ENCODE assay signal across 26 cellular contexts in genomic region chr11:16321148-16321547, GRCh38. TPM values are rescaled to one million over a fixed set of nuclear protein-coding genes. Genes with fewer than 3 reads are reported as not detected.
DNase-seq lines count a peak whose midpoint lies in the region; ATAC-seq, FAIRE-seq and TF ChIP-seq lines count a peak whose summit lies in the region.
"Had no signal": no experiment of that assay in that cellular context is flagged by ENCODE, and none has a peak within 500 bp of the region (broad histone marks: within the 10 kb centered on the region; RNA-seq: fewer than 3 reads in every experiment).

No MANE protein-coding gene starts in this region.

- ATAC-seq in GM18858 (IDR thresholded peaks at IDR 0.05; ENCODE audit: unreplicated experiment) (peak; percentile 53), GM21526 (IDR thresholded peaks at IDR 0.05; ENCODE audit: low FRiP score, unreplicated experiment) (no peak)
- ATAC-seq: PC-3 had no signal

- no peaks in the 10 kb centered on the region for H3K9me1 ChIP-seq in keratinocyte (ENCODE audit: control insufficient read depth, extremely low read depth, insufficient read depth, low read length)

- H3F3A ChIP-seq in smooth muscle cell (ENCODE audit: low read depth), result no peaks in the 10 kb centered on the region

- H3K27ac ChIP-seq in keratinocyte (ENCODE audit: control insufficient read depth, insufficient read depth, low read length) (no peak overlapping the region), substantia nigra (ENCODE audit: low read depth, low read length, poor library complexity, severe bottlenecking) (no peak overlapping the region), smooth muscle cell (ENCODE audit: low read depth) (no peak overlapping the region)
- H3K27ac ChIP-seq: BLaER1, SJSA1 had no signal

- TF ChIP-seq CTCF in astrocyte of the spinal cord (IDR thresholded peaks at IDR 0.05; ENCODE audit: low read depth, low read length) (no peak), keratinocyte (optimal IDR thresholded peaks at IDR 0.05 in 1 of 3, IDR thresholded peaks at IDR 0.05 in 1 of 3, conservative IDR thresholded peaks at IDR 0.05 in 1 of 3; ENCODE audit: extremely low read depth in 1 of 3, insufficient read depth in 2 of 3, low read length in 3 of 3) (no peak), smooth muscle cell (IDR thresholded peaks at IDR 0.05; ENCODE audit: borderline replicate concordance, insufficient read depth, poor library complexity, severe bottlenecking) (no peak)

- in situ Hi-C loops in astrocyte of the spinal cord (cut with HindIII; ENCODE audit: low sequenced_read_pairs), result no loop called here

- peaks cover 10% of the 10 kb centered on the region for H3K4me1 ChIP-seq in keratinocyte (ENCODE audit: control insufficient read depth, extremely low read depth, insufficient read depth, low read length)
- H3K4me1 ChIP-seq in smooth muscle cell (ENCODE audit: low read depth), result no peaks in the 10 kb centered on the region
- H3K4me1 ChIP-seq: BLaER1, HAP-1, SJSA1 had no signal

- H3K9me3 ChIP-seq in keratinocyte (ENCODE audit: control insufficient read depth, low read depth, low read length) (no peaks in the 10 kb centered on the region), smooth muscle cell (replicated peaks; ENCODE audit: low read depth) (no peaks in the 10 kb centered on the region)
- H3K9me3 ChIP-seq: BLaER1, HAP-1, MG63, SJSA1 had no signal

- H3K4me2 ChIP-seq in keratinocyte (ENCODE audit: control insufficient read depth, extremely low read depth, insufficient read depth, low read depth, low read length), result no peak overlapping the region
- no peak overlapping the region for H3K4me2 ChIP-seq in smooth muscle cell
- H3K4me2 ChIP-seq: BLaER1 had no signal

- no peaks in the 10 kb centered on the region for H3K79me2 ChIP-seq in keratinocyte (ENCODE audit: control insufficient read depth, insufficient read depth, low read length)
- no peaks in the 10 kb centered on the region for H3K79me2 ChIP-seq in smooth muscle cell (ENCODE audit: low read depth)

- H3K9ac ChIP-seq in keratinocyte (ENCODE audit: control insufficient read depth, extremely low read depth, insufficient read depth, low read length) (no peak overlapping the region), smooth muscle cell (ENCODE audit: low read depth) (no peak overlapping the region)
- H3K9ac ChIP-seq: BLaER1 had no signal

- H3K36me3 ChIP-seq in keratinocyte (ENCODE audit: control insufficient read depth in 2 of 2, extremely low read depth in 1 of 2, insufficient read depth in 2 of 2, low read length in 2 of 2) (no peaks in the 10 kb centered on the region), smooth muscle cell (ENCODE audit: low read depth) (no peaks in the 10 kb centered on the region)
- H3K36me3 ChIP-seq: BLaER1, HAP-1, MG63, SJSA1 had no signal

- peak; percentile 73 for FAIRE-seq in keratinocyte (lab: Jason Lieb, UNC)
- FAIRE-seq: A204.1, GM18507 had no signal

- H4K20me1 ChIP-seq in keratinocyte (ENCODE audit: control insufficient read depth, extremely low read depth, insufficient read depth, low read length) (no peaks in the 10 kb centered on the region), smooth muscle cell (ENCODE audit: low read depth) (no peaks in the 10 kb centered on the region)
- H4K20me1 ChIP-seq: BLaER1 had no signal

- H3K4me3 ChIP-seq in astrocyte of the spinal cord (ENCODE audit: low read depth, low read length) (no peak overlapping the region), keratinocyte (ENCODE audit: control insufficient read depth in 2 of 3, extremely low read depth in 1 of 3, insufficient read depth in 2 of 3, low read depth in 1 of 3, low read length in 3 of 3) (no peak overlapping the region), smooth muscle cell (no peak overlapping the region)
- H3K4me3 ChIP-seq: BLaER1, HAP-1, MG63, SJSA1 had no signal

- dilution Hi-C loops in keratinocyte (cut with MboI; ENCODE audit: extremely low pct_ligation_motif_present, low sequenced_read_pairs), result no loop called here

- peak; percentile 71 for DNase-seq in HT1080 (ENCODE audit: low read depth)
- DNase-seq in astrocyte of the spinal cord (ENCODE audit: low read depth, low spot score), result peak; percentile 7
- peak; percentile 13 for DNase-seq in keratinocyte (ENCODE audit: low read depth, low spot score)
- DNase-seq in mucosa of gallbladder (ENCODE audit: low spot score), result no peak
- DNase-seq in substantia nigra (lab: John Stamatoyannopoulos, UW), result no peak
- DNase-seq in smooth muscle cell (lab: John Stamatoyannopoulos, UW; ENCODE audit: unreplicated experiment), result no peak
- DNase-seq: CD4-positive, CD25-positive, alpha-beta regulatory T cell; DMS153; DND-41; GOT3; KG1; MG63; NCI-H2029 treated with DMSO at 0.1 percent for 48 hours; NCI-H446 treated with DMSO at 0.1 percent for 48 hours; NCI-H526; NCI-H82; NK-92 treated with Interleukin-12 subunit alpha and Interleukin-12 subunit beta, amount 100 ng/mL, for 24 hours; PC-3; Right ventricle myocardium superior had no signal

- H3K27me3 ChIP-seq in keratinocyte (ENCODE audit: control insufficient read depth, extremely low read depth, insufficient read depth, low read length) (no peaks in the 10 kb centered on the region), smooth muscle cell (ENCODE audit: low read depth) (no peaks in the 10 kb centered on the region)
- H3K27me3 ChIP-seq: BLaER1, MG63, SJSA1 had no signal

- WGBS in smooth muscle cell (ENCODE audit: low lambda C conversion rate), result 81% methylated on average over 2 of the region's 2 CpGs

- H2AFZ ChIP-seq in keratinocyte (ENCODE audit: control insufficient read depth, low read length), result no peak overlapping the region
- H2AFZ ChIP-seq in smooth muscle cell (ENCODE audit: low read depth), result no peak overlapping the region

RNA-seq across cellular contexts. Expression of gene SOX6, which starts 35.2 kb away (rescaled TPM):
- 0.13 and 0.84 TPM in 2 replicates for total RNA-seq in HT1080 (2014; rRNA removed; shearing (Covaris generic))
- polyA plus RNA-seq in HT1080 (2015; cell fraction: cytosol; rRNA removed), result 0.45 and 1.2 TPM in 2 replicates
- 0.12 and 0.48 TPM in 2 replicates for polyA plus RNA-seq in HT1080 (2015; cell fraction: nucleus; rRNA removed)
- 6.0 to 6.8 TPM (median 6.4 TPM) in 3 replicates for polyA plus RNA-seq in keratinocyte
- 2.0 TPM for polyA plus RNA-seq in keratinocyte (2011; ENCODE audit: low read depth)
- polyA plus RNA-seq in keratinocyte (2011; cell fraction: cytosol; rRNA removed), result 4.3 TPM in 2 replicates
- 8.7 and 10.5 TPM in 2 replicates for polyA plus RNA-seq in keratinocyte (2011; cell fraction: nucleus; rRNA removed)
- polyA plus RNA-seq in keratinocyte (2012; ENCODE audit: low replicate concordance), result 0.68 and 6.6 TPM in 2 replicates
- polyA minus RNA-seq in keratinocyte, result 3.9 to 18.5 TPM (median 18.2 TPM) in 3 replicates
- 20.1 TPM for polyA minus RNA-seq in keratinocyte (2011; cell fraction: cytosol; rRNA and poly(A)+ RNA removed)
- polyA minus RNA-seq in keratinocyte (2011; cell fraction: nucleus; rRNA and poly(A)+ RNA removed), result 19.4 and 26.1 TPM in 2 replicates
- total RNA-seq in mucosa of gallbladder, result 36.1 TPM
- 27.6 and 31.9 TPM in 2 replicates for total RNA-seq in smooth muscle cell
- 11.2 and 19.2 TPM in 2 replicates for polyA plus RNA-seq in smooth muscle cell
- total RNA-seq: PC-3 had no signal
- polyA plus RNA-seq: CD4-positive, CD25-positive, alpha-beta regulatory T cell had no signal

Comparison
In these comparisons a context has a peak if more than half of its experiments do, and no peak if none do; other contexts are left out.
1. DNase-seq: peak in HT1080 (single experiment), astrocyte of the spinal cord (single experiment) and keratinocyte (single experiment); none in mucosa of gallbladder (single experiment), substantia nigra (0 of 49) and smooth muscle cell (single experiment).
2. RNA of gene SOX6, which starts 35.2 kb away (total RNA-seq): 36.1 TPM in mucosa of gallbladder (single experiment) and 27.6 to 31.9 TPM in smooth muscle cell; 0.13 to 0.84 TPM in HT1080; every median in the first group is over 10 times any median in the second.